Comparison of ENCODE assay signal across 1 cellular context in genomic region chr16:50469121-50469743, GRCh38.
TF ChIP-seq lines count a peak whose summit lies in the region.

No MANE protein-coding gene starts in this region.

TF ChIP-seq in HepG2, 621 proteins besides CTCF, POLR2A, EP300 and RAD21 (continued from another document):
- TF ChIP-seq, protein P1, sequence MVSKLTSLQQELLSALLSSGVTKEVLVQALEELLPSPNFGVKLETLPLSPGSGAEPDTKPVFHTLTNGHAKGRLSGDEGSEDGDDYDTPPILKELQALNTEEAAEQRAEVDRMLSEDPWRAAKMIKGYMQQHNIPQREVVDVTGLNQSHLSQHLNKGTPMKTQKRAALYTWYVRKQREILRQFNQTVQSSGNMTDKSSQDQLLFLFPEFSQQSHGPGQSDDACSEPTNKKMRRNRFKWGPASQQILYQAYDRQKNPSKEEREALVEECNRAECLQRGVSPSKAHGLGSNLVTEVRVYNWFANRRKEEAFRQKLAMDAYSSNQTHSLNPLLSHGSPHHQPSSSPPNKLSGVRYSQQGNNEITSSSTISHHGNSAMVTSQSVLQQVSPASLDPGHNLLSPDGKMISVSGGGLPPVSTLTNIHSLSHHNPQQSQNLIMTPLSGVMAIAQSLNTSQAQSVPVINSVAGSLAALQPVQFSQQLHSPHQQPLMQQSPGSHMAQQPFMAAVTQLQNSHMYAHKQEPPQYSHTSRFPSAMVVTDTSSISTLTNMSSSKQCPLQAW (CRISPR knock-in tag; IDR thresholded peaks at IDR 0.05), result peak; percentile 27; the same call in 1 of the 2 replicates
- TF ChIP-seq ZNF720 (CRISPR knock-in tag; IDR thresholded peaks at IDR 0.05) (no peak), ZNF350 (CRISPR knock-in tag; IDR thresholded peaks at IDR 0.05; ENCODE audit: borderline replicate concordance, low read depth) (no peak), ZNF605 (CRISPR knock-in tag; IDR thresholded peaks at IDR 0.05) (0 out of 2 replicates have a peak, but pooled peaks have one; percentile 7), HNRNPL (IDR thresholded peaks at IDR 0.05; ENCODE audit: low read depth, low read length) (0 out of 2 replicates have a peak, but pooled peaks have one; percentile 83), RFX5 (IDR thresholded peaks at IDR 0.05; ENCODE audit: low read depth, low read length) (no peak), ZNF598 (CRISPR knock-in tag; IDR thresholded peaks at IDR 0.05; ENCODE audit: borderline replicate concordance) (peak; percentile 79; the same call in 1 of the 2 replicates), ZNF33B (CRISPR knock-in tag; IDR thresholded peaks at IDR 0.05) (0 out of 2 replicates have a peak, but pooled peaks have one; percentile 55), ZNF572 (CRISPR knock-in tag; IDR thresholded peaks at IDR 0.05) (0 out of 2 replicates have a peak, but pooled peaks have one; percentile 29), BRD4 (CRISPR knock-in tag; IDR thresholded peaks at IDR 0.05) (peak; percentile 23; the same call in 1 of the 2 replicates), ZNF44 (CRISPR knock-in tag; IDR thresholded peaks at IDR 0.05) (0 out of 2 replicates have a peak, but pooled peaks have one; percentile 22), TEAD3 (CRISPR knock-in tag; optimal IDR thresholded peaks at IDR 0.05; ENCODE audit: borderline replicate concordance) (peak; percentile 33), MYC (CRISPR knock-in tag; IDR thresholded peaks at IDR 0.05; ENCODE audit: borderline replicate concordance) (peak; percentile 47; the same call in 1 of the 2 replicates), CBX2 (IDR thresholded peaks at IDR 0.05; ENCODE audit: low read depth, low read length) (no peak), CBX2 (CRISPR knock-in tag; IDR thresholded peaks at IDR 0.05; ENCODE audit: low read depth) (no peak), ZNF274 (CRISPR knock-in tag; IDR thresholded peaks at IDR 0.05) (peak; percentile 64; the same call in 1 of the 2 replicates), ZNF577 (CRISPR knock-in tag; IDR thresholded peaks at IDR 0.05; ENCODE audit: borderline replicate concordance, low read depth) (no peak), ZSCAN22 (CRISPR knock-in tag; IDR thresholded peaks at IDR 0.05) (peak; percentile 98), RFXAP (CRISPR knock-in tag; IDR thresholded peaks at IDR 0.05; ENCODE audit: borderline replicate concordance) (no peak)
- TF ChIP-seq, protein P2, sequence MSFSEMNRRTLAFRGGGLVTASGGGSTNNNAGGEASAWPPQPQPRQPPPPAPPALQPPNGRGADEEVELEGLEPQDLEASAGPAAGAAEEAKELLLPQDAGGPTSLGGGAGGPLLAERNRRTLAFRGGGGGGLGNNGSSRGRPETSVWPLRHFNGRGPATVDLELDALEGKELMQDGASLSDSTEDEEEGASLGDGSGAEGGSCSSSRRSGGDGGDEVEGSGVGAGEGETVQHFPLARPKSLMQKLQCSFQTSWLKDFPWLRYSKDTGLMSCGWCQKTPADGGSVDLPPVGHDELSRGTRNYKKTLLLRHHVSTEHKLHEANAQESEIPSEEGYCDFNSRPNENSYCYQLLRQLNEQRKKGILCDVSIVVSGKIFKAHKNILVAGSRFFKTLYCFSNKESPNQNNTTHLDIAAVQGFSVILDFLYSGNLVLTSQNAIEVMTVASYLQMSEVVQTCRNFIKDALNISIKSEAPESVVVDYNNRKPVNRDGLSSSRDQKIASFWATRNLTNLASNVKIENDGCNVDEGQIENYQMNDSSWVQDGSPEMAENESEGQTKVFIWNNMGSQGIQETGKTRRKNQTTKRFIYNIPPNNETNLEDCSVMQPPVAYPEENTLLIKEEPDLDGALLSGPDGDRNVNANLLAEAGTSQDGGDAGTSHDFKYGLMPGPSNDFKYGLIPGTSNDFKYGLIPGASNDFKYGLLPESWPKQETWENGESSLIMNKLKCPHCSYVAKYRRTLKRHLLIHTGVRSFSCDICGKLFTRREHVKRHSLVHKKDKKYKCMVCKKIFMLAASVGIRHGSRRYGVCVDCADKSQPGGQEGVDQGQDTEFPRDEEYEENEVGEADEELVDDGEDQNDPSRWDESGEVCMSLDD (CRISPR knock-in tag; IDR thresholded peaks at IDR 0.05; ENCODE audit: borderline replicate concordance), result no peak
- TF ChIP-seq, protein P3, sequence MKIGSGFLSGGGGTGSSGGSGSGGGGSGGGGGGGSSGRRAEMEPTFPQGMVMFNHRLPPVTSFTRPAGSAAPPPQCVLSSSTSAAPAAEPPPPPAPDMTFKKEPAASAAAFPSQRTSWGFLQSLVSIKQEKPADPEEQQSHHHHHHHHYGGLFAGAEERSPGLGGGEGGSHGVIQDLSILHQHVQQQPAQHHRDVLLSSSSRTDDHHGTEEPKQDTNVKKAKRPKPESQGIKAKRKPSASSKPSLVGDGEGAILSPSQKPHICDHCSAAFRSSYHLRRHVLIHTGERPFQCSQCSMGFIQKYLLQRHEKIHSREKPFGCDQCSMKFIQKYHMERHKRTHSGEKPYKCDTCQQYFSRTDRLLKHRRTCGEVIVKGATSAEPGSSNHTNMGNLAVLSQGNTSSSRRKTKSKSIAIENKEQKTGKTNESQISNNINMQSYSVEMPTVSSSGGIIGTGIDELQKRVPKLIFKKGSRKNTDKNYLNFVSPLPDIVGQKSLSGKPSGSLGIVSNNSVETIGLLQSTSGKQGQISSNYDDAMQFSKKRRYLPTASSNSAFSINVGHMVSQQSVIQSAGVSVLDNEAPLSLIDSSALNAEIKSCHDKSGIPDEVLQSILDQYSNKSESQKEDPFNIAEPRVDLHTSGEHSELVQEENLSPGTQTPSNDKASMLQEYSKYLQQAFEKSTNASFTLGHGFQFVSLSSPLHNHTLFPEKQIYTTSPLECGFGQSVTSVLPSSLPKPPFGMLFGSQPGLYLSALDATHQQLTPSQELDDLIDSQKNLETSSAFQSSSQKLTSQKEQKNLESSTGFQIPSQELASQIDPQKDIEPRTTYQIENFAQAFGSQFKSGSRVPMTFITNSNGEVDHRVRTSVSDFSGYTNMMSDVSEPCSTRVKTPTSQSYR (CRISPR knock-in tag; IDR thresholded peaks at IDR 0.05; ENCODE audit: borderline replicate concordance), result 0 out of 2 replicates have a peak, but pooled peaks have one; percentile 12
